8 cellular contexts compared by ENCODE assay signal in genomic region chr11:67464411-67465189, GRCh38. TPM values are rescaled to one million over a fixed set of nuclear protein-coding genes. Genes with fewer than 3 reads are reported as not detected.
DNase-seq lines count a peak whose midpoint lies in the region; TF ChIP-seq lines count a peak whose summit lies in the region.

No MANE protein-coding gene starts in this region.

- H3K36me3 ChIP-seq in HAP-1 (replicated peaks) (no peaks in the 10 kb centered on the region), rectal smooth muscle tissue (ENCODE audit: control insufficient read depth, insufficient read depth, low read length) (no peaks in the 10 kb centered on the region), vagina (no peaks in the 10 kb centered on the region)

- H3K4me3 ChIP-seq in HAP-1 (peak overlapping the region; percentile 66), rectal smooth muscle tissue (ENCODE audit: low read length) (peak overlapping the region; percentile 75), vagina (peak overlapping the region; percentile 48 to 49)

- peak overlapping the region; percentile 81 for H3K9ac ChIP-seq in rectal smooth muscle tissue (ENCODE audit: low read length)

- intact Hi-C loops in vagina (cut with DNase I) = loop anchor here (5.0 to 10.0 kb wide), 2 partner anchors 42 to 60 kb away; partner anchors contain the start of genes PPP1CA and TBC1D10C

- TF ChIP-seq CTCF in vagina (IDR thresholded peaks at IDR 0.05) = no peak

- peak; percentile 34 for DNase-seq in DMS79 treated with DMSO at 0.1 percent for 48 hours (lab: John Stamatoyannopoulos, UW)
- peak; percentile 81 to 96 for DNase-seq in HAP-1 (ENCODE audit: low spot score in 2 of 2)
- DNase-seq in NCI-H1105 (lab: John Stamatoyannopoulos, UW) = peak; percentile 86
- peak; percentile 91 to 94 (median 93) for DNase-seq in T-helper 1 cell
- peak in 53 of 58 donors; percentile 16 to 86 (median 62) for DNase-seq in anterior cingulate cortex (lab: John Stamatoyannopoulos, UW)
- DNase-seq in hepatic stellate cell (ENCODE audit: low spot score) = peak; percentile 90
- DNase-seq in vagina (ENCODE audit: extremely low spot score in 2 of 2) = no peak

- H3K9me3 ChIP-seq in HAP-1 = no peaks in the 10 kb centered on the region
- H3K9me3 ChIP-seq in vagina = no peaks in the 10 kb centered on the region

- in situ Hi-C loops in HAP-1 (cut with MboI; ENCODE audit: low sequenced_read_pairs) = no loop called here

- H3K27me3 ChIP-seq in HAP-1 (ENCODE audit: low read depth) (no peaks in the 10 kb centered on the region), rectal smooth muscle tissue (ENCODE audit: control insufficient read depth, insufficient read depth, low read length) (no peaks in the 10 kb centered on the region), vagina (no peaks in the 10 kb centered on the region)

- peak overlapping the region; percentile 91 for H3K27ac ChIP-seq in rectal smooth muscle tissue (ENCODE audit: low read depth, low read length)
- peak overlapping the region; percentile 87 for H3K27ac ChIP-seq in vagina

- peaks cover 9% of the 10 kb centered on the region for H3K4me1 ChIP-seq in HAP-1
- peaks cover 9% of the 10 kb centered on the region for H3K4me1 ChIP-seq in rectal smooth muscle tissue (ENCODE audit: control insufficient read depth, insufficient read depth, low read length)
- H3K4me1 ChIP-seq in vagina = peaks cover 52% of the 10 kb centered on the region

- no peak for TF ChIP-seq POLR2A in vagina (IDR thresholded peaks at IDR 0.05)

RNA-seq across cellular contexts. Expression of gene TMEM134, which starts 4.5 kb away (rescaled TPM):
- 88.6 TPM for total RNA-seq in vagina

RNA-seq across cellular contexts. Expression of gene CABP4, which starts 9.4 kb away (rescaled TPM):
- 0.98 TPM for total RNA-seq in vagina

RNA-seq across cellular contexts. Expression of gene GPR152, which starts 12.1 kb away (rescaled TPM):
- total RNA-seq in vagina = not detected

RNA-seq across cellular contexts. Expression of gene AIP, which starts 18.2 kb away (rescaled TPM):
- 82.7 TPM for total RNA-seq in vagina

RNA-seq across cellular contexts. Expression of gene CORO1B, which starts 21.3 kb away (rescaled TPM):
- total RNA-seq in vagina = 70.7 TPM

Comparison
In these comparisons a context has a peak if more than half of its experiments do, and no peak if none do; other contexts are left out.
1. DNase-seq: peak in DMS79 treated with DMSO at 0.1 percent for 48 hours (single experiment), HAP-1 (2 of 2), NCI-H1105 (single experiment), T-helper 1 cell (5 of 5), anterior cingulate cortex (53 of 58) and hepatic stellate cell (single experiment); none in vagina (0 of 2).
2. Peak in every context shown above with its lines, with median percentiles within 50 percentile points of each other: H3K4me3 ChIP-seq.